In the genomic region with DNA sequence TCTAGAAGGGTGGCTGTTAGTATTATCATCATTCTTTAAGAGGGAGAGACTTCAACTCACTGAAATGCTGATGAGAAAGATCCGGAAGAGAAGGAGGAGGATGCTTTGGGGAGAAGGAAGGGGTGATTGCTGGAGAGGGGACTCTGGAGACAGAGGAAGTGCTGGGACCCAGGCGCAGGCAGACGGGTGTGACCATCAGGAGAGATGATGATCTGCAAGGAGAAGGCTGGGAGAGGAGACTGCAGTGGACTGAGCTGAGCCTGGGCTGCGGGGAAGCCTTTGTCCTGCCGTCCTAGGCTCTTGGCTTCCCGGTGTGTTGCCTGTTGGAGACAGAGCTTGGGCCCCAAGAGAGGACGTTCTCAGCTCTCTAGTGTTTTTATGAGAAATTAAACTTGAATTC, we compare ENCODE assay signal across 2 cellular contexts.
TF ChIP-seq lines count a peak whose summit lies in the region.

No MANE protein-coding gene starts in this region.

TF ChIP-seq in IMR-90, 13 proteins besides CTCF, POLR2A, EP300 and RAD21:
- TF ChIP-seq RFX5 (IDR thresholded peaks at IDR 0.05; ENCODE audit: low read depth, low read length): no peak
- no peak for TF ChIP-seq RCOR1 (IDR thresholded peaks at IDR 0.05; ENCODE audit: insufficient replicate concordance, low read length)
- no peak for TF ChIP-seq NFE2L2 (IDR thresholded peaks at IDR 0.05; ENCODE audit: low read depth, low read length)
- TF ChIP-seq SMC3 (IDR thresholded peaks at IDR 0.05; ENCODE audit: low read depth, low read length): no peak
- no peak for TF ChIP-seq USF2 (IDR thresholded peaks at IDR 0.05; ENCODE audit: low read depth, low read length)
- no peak for TF ChIP-seq MAZ (IDR thresholded peaks at IDR 0.05; ENCODE audit: borderline replicate concordance, low read depth, low read length)
- TF ChIP-seq ELK1 (IDR thresholded peaks at IDR 0.05; ENCODE audit: borderline replicate concordance, low read depth, low read length): no peak
- no peak for TF ChIP-seq MXI1 (IDR thresholded peaks at IDR 0.05; ENCODE audit: borderline replicate concordance, low read depth, low read length)
- TF ChIP-seq CHD1 (IDR thresholded peaks at IDR 0.05; ENCODE audit: low read depth, low read length): no peak
- no peak for TF ChIP-seq BHLHE40 (IDR thresholded peaks at IDR 0.05; ENCODE audit: low read depth, low read length)
- no peak for TF ChIP-seq FOS (IDR thresholded peaks at IDR 0.05; ENCODE audit: low read depth, low read length)
- TF ChIP-seq MAFK (IDR thresholded peaks at IDR 0.05; ENCODE audit: low read depth, low read length): no peak
- no peak for TF ChIP-seq CEBPB (IDR thresholded peaks at IDR 0.05; ENCODE audit: low read depth, low read length)

TF ChIP-seq in H1, 55 proteins besides CTCF, POLR2A, EP300 and RAD21:
- TF ChIP-seq TCF12 (IDR thresholded peaks at IDR 0.05; ENCODE audit: low read depth, low read length) (no peak), SRF (IDR thresholded peaks at IDR 0.05; ENCODE audit: low read depth, low read length) (no peak), SP2 (IDR thresholded peaks at IDR 0.05; ENCODE audit: low read length) (no peak), HDAC2 (IDR thresholded peaks at IDR 0.05; ENCODE audit: borderline replicate concordance in 1 of 2, low read depth in 2 of 2, low read length in 2 of 2) (no peak), CHD7 (IDR thresholded peaks at IDR 0.05; ENCODE audit: insufficient replicate concordance, low read length) (no peak), ZNF274 (IDR thresholded peaks at IDR 0.05; ENCODE audit: borderline replicate concordance, extremely low read depth, low read length) (no peak), NRF1 (IDR thresholded peaks at IDR 0.05; ENCODE audit: low read depth, low read length) (no peak), SUZ12 (IDR thresholded peaks at IDR 0.05; ENCODE audit: low read length) (no peak), YY1 (IDR thresholded peaks at IDR 0.05; ENCODE audit: low read depth, low read length) (no peak), RXRA (IDR thresholded peaks at IDR 0.05; ENCODE audit: insufficient read depth, low read depth, low read length) (no peak), ATF2 (IDR thresholded peaks at IDR 0.05; ENCODE audit: low read length) (no peak), TAF1 (IDR thresholded peaks at IDR 0.05; ENCODE audit: low read depth, low read length) (no peak), RBBP5 (IDR thresholded peaks at IDR 0.05; ENCODE audit: borderline replicate concordance, low read depth, low read length) (no peak), CHD1 (IDR thresholded peaks at IDR 0.05; ENCODE audit: low read depth, low read length) (no peak), TEAD4 (IDR thresholded peaks at IDR 0.05; ENCODE audit: low read depth, low read length) (no peak), POLR2AphosphoS5 (IDR thresholded peaks at IDR 0.05; ENCODE audit: low read depth, low read length) (no peak), CBX8 (IDR thresholded peaks at IDR 0.05; ENCODE audit: borderline replicate concordance, low read depth, low read length) (no peak), POU5F1 (IDR thresholded peaks at IDR 0.05; ENCODE audit: low read depth, low read length) (no peak)
- TF ChIP-seq, protein P1, sequence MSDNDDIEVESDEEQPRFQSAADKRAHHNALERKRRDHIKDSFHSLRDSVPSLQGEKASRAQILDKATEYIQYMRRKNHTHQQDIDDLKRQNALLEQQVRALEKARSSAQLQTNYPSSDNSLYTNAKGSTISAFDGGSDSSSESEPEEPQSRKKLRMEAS (IDR thresholded peaks at IDR 0.05): no peak
TF ChIP-seq in H1: peak in this region for 0.
